Comparison of ENCODE assay signal across 17 cellular contexts in the genomic region with DNA sequence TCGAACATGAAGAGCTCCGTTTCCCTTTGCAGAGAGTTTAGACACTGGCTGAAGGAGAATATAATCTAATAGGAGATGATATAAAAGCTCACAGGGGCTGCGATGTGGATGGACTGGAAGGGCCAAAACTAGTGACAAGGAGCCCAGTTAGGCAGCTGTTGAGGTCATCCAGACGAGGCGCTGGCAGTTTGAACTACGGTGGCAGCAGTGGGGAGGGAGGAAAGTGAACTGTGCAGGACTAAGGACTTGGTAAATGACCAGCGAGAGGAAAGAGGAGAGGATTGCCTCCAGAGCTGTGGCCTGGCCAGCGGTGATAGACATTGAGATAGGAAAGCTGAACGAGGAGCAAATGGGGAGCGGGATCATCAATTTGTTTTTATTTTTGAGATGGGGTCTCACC.
"Had no signal": no experiment of that assay in that cellular context is flagged by ENCODE, and none has a peak within 500 bp of the region (broad histone marks: within the 10 kb centered on the region; RNA-seq: fewer than 3 reads in every experiment).

No MANE protein-coding gene starts in this region.

- H3K27me3 ChIP-seq: uterus had no signal

- H3K36me3 ChIP-seq: prostate gland, uterus had no signal

- H3K4me3 ChIP-seq: prostate gland, thoracic aorta, uterus had no signal

- H3K4me1 Mint-ChIP-seq: activated CD4-positive, alpha-beta T cell treated with anti-CD3 and anti-CD28 coated beads for 36 hours had no signal

- H3K4me3 Mint-ChIP-seq: activated CD4-positive, alpha-beta T cell treated with anti-CD3 and anti-CD28 coated beads for 36 hours; activated CD8-positive, alpha-beta T cell treated with anti-CD3 and anti-CD28 coated beads, Interleukin-2, amount 10 ng/mL, durations not matched to agents 7 days and 5 days; activated naive CD4-positive, alpha-beta T cell treated with anti-CD3 and anti-CD28 coated beads for 36 hours; activated T-helper 1 cell treated with anti-CD3 and anti-CD28 coated beads, Interleukin-12 subunit alpha, Interleukin-12 subunit beta, Interleukin-2, Interleukin-4 antibody, amounts not matched to agents 30 ng/mL and 10 ng/mL and 1 ng/mL, durations not matched to agents 14 hours and 24 hours and 36 hours; effector memory CD8-positive, alpha-beta T cell; naive B cell; stimulated activated naive CD8-positive, alpha-beta T cell treated with anti-CD3 and anti-CD28 coated beads, Interleukin-15, Interleukin-2, amounts not matched to agents 100 ng/mL and 50 ng/mL, for 24 hours had no signal

- H3K27me3 Mint-ChIP-seq: activated CD4-positive, alpha-beta T cell treated with anti-CD3 and anti-CD28 coated beads for 36 hours; effector memory CD8-positive, alpha-beta T cell; naive B cell; stimulated activated naive CD8-positive, alpha-beta T cell treated with anti-CD3 and anti-CD28 coated beads, Interleukin-15, Interleukin-2, amounts not matched to agents 100 ng/mL and 50 ng/mL, for 24 hours had no signal

- DNase-seq: activated CD4-positive, alpha-beta T cell treated with anti-CD3 and anti-CD28 coated beads for 36 hours; activated CD8-positive, alpha-beta memory T cell treated with anti-CD3 and anti-CD28 coated beads, Interleukin-2, amount 50 U/mL, for 48 hours; activated CD8-positive, alpha-beta T cell treated with anti-CD3 and anti-CD28 coated beads, Interleukin-2, amount 10 ng/mL, durations not matched to agents 7 days and 5 days; activated naive CD4-positive, alpha-beta T cell treated with anti-CD3 and anti-CD28 coated beads for 36 hours; central memory CD4-positive, alpha-beta T cell; effector memory CD8-positive, alpha-beta T cell; erythroblast; hypothalamus; naive B cell; stimulated activated CD4-positive, alpha-beta T cell treated with anti-CD3 and anti-CD28 coated beads, Interleukin-15, amount 100 ng/mL, for 24 hours; stimulated activated CD4-positive, alpha-beta T cell treated with anti-CD3 and anti-CD28 coated beads, Interleukin-4, amount 100 ng/mL, for 24 hours; T1000; uterus had no signal

- ATAC-seq: activated CD4-positive, alpha-beta T cell treated with anti-CD3 and anti-CD28 coated beads for 36 hours; activated CD8-positive, alpha-beta T cell treated with anti-CD3 and anti-CD28 coated beads, Interleukin-2, amount 10 ng/mL, durations not matched to agents 7 days and 5 days; effector memory CD8-positive, alpha-beta T cell had no signal

- H3K27ac ChIP-seq: prostate gland, thoracic aorta, uterus had no signal

- H3K27ac Mint-ChIP-seq: activated CD8-positive, alpha-beta T cell treated with anti-CD3 and anti-CD28 coated beads, Interleukin-2, amount 10 ng/mL, durations not matched to agents 7 days and 5 days; activated naive CD4-positive, alpha-beta T cell treated with anti-CD3 and anti-CD28 coated beads for 36 hours; activated T-helper 1 cell treated with anti-CD3 and anti-CD28 coated beads, Interleukin-12 subunit alpha, Interleukin-12 subunit beta, Interleukin-2, Interleukin-4 antibody, amounts not matched to agents 30 ng/mL and 10 ng/mL and 1 ng/mL, durations not matched to agents 14 hours and 24 hours and 36 hours; effector memory CD8-positive, alpha-beta T cell had no signal

- H3K4me1 ChIP-seq: prostate gland, uterus had no signal

- H3K9me3 ChIP-seq: prostate gland, thoracic aorta, uterus had no signal

- H3K9me3 Mint-ChIP-seq: activated naive CD4-positive, alpha-beta T cell treated with anti-CD3 and anti-CD28 coated beads for 36 hours; activated T-helper 1 cell treated with anti-CD3 and anti-CD28 coated beads, Interleukin-12 subunit alpha, Interleukin-12 subunit beta, Interleukin-2, Interleukin-4 antibody, amounts not matched to agents 30 ng/mL and 10 ng/mL and 1 ng/mL, durations not matched to agents 14 hours and 24 hours and 36 hours; effector memory CD8-positive, alpha-beta T cell; naive B cell; stimulated activated naive CD8-positive, alpha-beta T cell treated with anti-CD3 and anti-CD28 coated beads, Interleukin-15, Interleukin-2, amounts not matched to agents 100 ng/mL and 50 ng/mL, for 24 hours had no signal
